Comparison of ENCODE assay signal across 21 cellular contexts in genomic region chr5:61649231-61649630, GRCh38.
DNase-seq lines count a peak whose midpoint lies in the region; ATAC-seq and TF ChIP-seq lines count a peak whose summit lies in the region.
"Had no signal": no experiment of that assay in that cellular context is flagged by ENCODE, and none has a peak within 500 bp of the region (broad histone marks: within the 10 kb centered on the region; RNA-seq: fewer than 3 reads in every experiment).

No MANE protein-coding gene starts in this region.

- peaks cover 7% of the 10 kb centered on the region for H3K9me2 ChIP-seq in GM23338 (ENCODE audit: insufficient read depth)
- no peaks in the 10 kb centered on the region for H3K9me2 ChIP-seq in neural cell (ENCODE audit: insufficient read depth, low read length)

- peak; percentile 40 for TF ChIP-seq RAD21 in neural cell (conservative IDR thresholded peaks at IDR 0.05)

- ATAC-seq in GM23338 (peak; percentile 38; the same call in 1 of the 3 replicates), esophagus mucosa (no peak)
- ATAC-seq: A549 had no signal

- H3K4me1 ChIP-seq in GM23338 (ENCODE audit: insufficient read depth) = no peaks in the 10 kb centered on the region
- H3K4me1 ChIP-seq: BE2C had no signal

- CTCF ChIA-PET in GM10248 (lab: Yijun Ruan, JAX) = interaction anchor here (1.0 to 4.3 kb wide), 3 partner anchors 10 to 593 kb away, joined by 3 to 27 read pairs (median 5); no protein-coding TSS in a partner anchor

- H3K4me3 ChIP-seq in GM23338 (no peak overlapping the region), neural cell (ENCODE audit: low read length) (no peak overlapping the region)
- H3K4me3 ChIP-seq: A549; BLaER1 treated with 17β-estradiol and CSF1 and Interleukin-3, amounts not matched to agents 10 nM and 100 nM had no signal

- H3K9me3 Mint-ChIP-seq in GM23338 = no peaks in the 10 kb centered on the region; the same call in 2 of the 3 replicates
- H3K9me3 Mint-ChIP-seq: CD14-positive monocyte; CD4-positive, alpha-beta T cell; CD8-positive, alpha-beta memory T cell had no signal

- POLR2A ChIA-PET in GM10248 (lab: Yijun Ruan, JAX) = no interaction called here

- no peaks in the 10 kb centered on the region for H3K27me3 ChIP-seq in GM23338 (ENCODE audit: insufficient read depth)
- H3K27me3 ChIP-seq in neural cell (ENCODE audit: insufficient read depth, low read depth, low read length) = no peaks in the 10 kb centered on the region
- H3K27me3 ChIP-seq: BE2C; BLaER1 treated with 17β-estradiol and CSF1 and Interleukin-3, amounts not matched to agents 10 nM and 100 nM had no signal

- H4K20me1 ChIP-seq in GM23338 (replicated peaks; ENCODE audit: insufficient read depth) = no peaks in the 10 kb centered on the region
- no peaks in the 10 kb centered on the region for H4K20me1 ChIP-seq in neural cell (ENCODE audit: insufficient read depth)
- H4K20me1 ChIP-seq: BLaER1 treated with 17β-estradiol and CSF1 and Interleukin-3, amounts not matched to agents 10 nM and 100 nM had no signal

- H2AFZ ChIP-seq in GM23338 = no peak overlapping the region
- no peak overlapping the region for H2AFZ ChIP-seq in neural cell (ENCODE audit: low read depth, low read length)

- H3K9me3 ChIP-seq in neural cell (ENCODE audit: low read length) = no peaks in the 10 kb centered on the region
- H3K9me3 ChIP-seq: A549; BE2C; BLaER1 treated with 17β-estradiol and CSF1 and Interleukin-3, amounts not matched to agents 10 nM and 100 nM had no signal

- H3K36me3 Mint-ChIP-seq in GM23338 (ENCODE audit: low read depth) = no peaks in the 10 kb centered on the region
- H3K36me3 Mint-ChIP-seq: CD14-positive monocyte; CD8-positive, alpha-beta memory T cell had no signal

- no peaks in the 10 kb centered on the region for H3F3A ChIP-seq in GM23338 (replicated peaks; ENCODE audit: low read depth)
- H3F3A ChIP-seq in neural cell (ENCODE audit: insufficient read depth, low read length, poor library complexity, severe bottlenecking) = no peaks in the 10 kb centered on the region

- no peaks in the 10 kb centered on the region; the same call in 2 of the 3 replicates for H3K4me1 Mint-ChIP-seq in GM23338
- H3K4me1 Mint-ChIP-seq: CD14-positive monocyte; CD8-positive, alpha-beta memory T cell had no signal

- TF ChIP-seq EP300 in neural cell (conservative IDR thresholded peaks at IDR 0.05; ENCODE audit: poor library complexity, severe bottlenecking) = no peak

- peaks cover 2% of the 10 kb centered on the region for H3K27me3 Mint-ChIP-seq in GM23338 (ENCODE audit: insufficient read depth, low read depth, poor library complexity)

- TF ChIP-seq CTCF in GM23338 (conservative IDR thresholded peaks at IDR 0.05; ENCODE audit: low read depth in 2 of 2) (no peak), neural cell (IDR thresholded peaks at IDR 0.05; ENCODE audit: poor library complexity, severe bottlenecking) (peak; percentile 33), GM10248 (IDR thresholded peaks at IDR 0.05; ENCODE audit: control extremely low read depth, extremely low read depth, low read depth, missing control alignments) (no peak)

- no peaks in the 10 kb centered on the region for H3K79me2 ChIP-seq in GM23338 (replicated peaks; ENCODE audit: insufficient read depth)
- no peaks in the 10 kb centered on the region for H3K79me2 ChIP-seq in neural cell (replicated peaks; ENCODE audit: insufficient read depth, low read length)

- H3K4me2 ChIP-seq in GM23338 (no peak overlapping the region), neural cell (ENCODE audit: low read length) (no peak overlapping the region)
- H3K4me2 ChIP-seq: A549; BLaER1 treated with 17β-estradiol and CSF1 and Interleukin-3, amounts not matched to agents 10 nM and 100 nM had no signal

- H3K27ac Mint-ChIP-seq in GM23338 = no peak overlapping the region
- H3K27ac Mint-ChIP-seq: CD4-positive, alpha-beta T cell; CD8-positive, alpha-beta memory T cell had no signal

- H3K36me3 ChIP-seq in GM23338 (ENCODE audit: insufficient read depth) = no peaks in the 10 kb centered on the region
- H3K36me3 ChIP-seq in neural cell (ENCODE audit: insufficient read depth, low read length) = no peaks in the 10 kb centered on the region
- H3K36me3 ChIP-seq: BE2C; BLaER1 treated with 17β-estradiol and CSF1 and Interleukin-3, amounts not matched to agents 10 nM and 100 nM had no signal

- no peak overlapping the region for H3K27ac ChIP-seq in GM23338 (ENCODE audit: low read depth)
- H3K27ac ChIP-seq in caudate nucleus (ENCODE audit: low read depth, low read length) = peak overlapping the region; percentile 69
- no peak overlapping the region for H3K27ac ChIP-seq in neural cell (ENCODE audit: low read length)
- H3K27ac ChIP-seq: A549; BLaER1 treated with 17β-estradiol and CSF1 and Interleukin-3, amounts not matched to agents 10 nM and 100 nM had no signal

- no peak overlapping the region for H3K9ac ChIP-seq in neural cell (ENCODE audit: low read length)
- H3K9ac ChIP-seq: BLaER1 treated with 17β-estradiol and CSF1 and Interleukin-3, amounts not matched to agents 10 nM and 100 nM had no signal

- H3K4me3 Mint-ChIP-seq in GM23338 = no peak overlapping the region
- H3K4me3 Mint-ChIP-seq: CD14-positive monocyte; CD4-positive, alpha-beta T cell; CD8-positive, alpha-beta memory T cell had no signal

- DNase-seq in GM23338 (ENCODE audit: low spot score) (peak; percentile 9), caudate nucleus (lab: John Stamatoyannopoulos, UW) (peak in 21 of 61 donors; percentile 15 to 80 (median 37)), GM10248 (ENCODE audit: extremely low spot score) (no peak), OCI-M1 (lab: John Stamatoyannopoulos, UW) (no peak)
- DNase-seq: 8988T; ACHN; AML-193; BE2C; CD4-positive, alpha-beta T cell; CD8-positive, alpha-beta memory T cell; DMS 273 treated with DMSO at 0.1 percent for 48 hours; DMS79; EL; GDM1; H7; HCEC 1CT had no signal

TF ChIP-seq in neural cell, 6 proteins besides CTCF, POLR2A, EP300 and RAD21:
- TF ChIP-seq TAF1 (IDR thresholded peaks at IDR 0.05; ENCODE audit: low read depth) = no peak
- TF ChIP-seq SMC3 (conservative IDR thresholded peaks at IDR 0.05; ENCODE audit: poor library complexity) = peak; percentile 25
